5 cellular contexts compared by ENCODE assay signal in the genomic region with DNA sequence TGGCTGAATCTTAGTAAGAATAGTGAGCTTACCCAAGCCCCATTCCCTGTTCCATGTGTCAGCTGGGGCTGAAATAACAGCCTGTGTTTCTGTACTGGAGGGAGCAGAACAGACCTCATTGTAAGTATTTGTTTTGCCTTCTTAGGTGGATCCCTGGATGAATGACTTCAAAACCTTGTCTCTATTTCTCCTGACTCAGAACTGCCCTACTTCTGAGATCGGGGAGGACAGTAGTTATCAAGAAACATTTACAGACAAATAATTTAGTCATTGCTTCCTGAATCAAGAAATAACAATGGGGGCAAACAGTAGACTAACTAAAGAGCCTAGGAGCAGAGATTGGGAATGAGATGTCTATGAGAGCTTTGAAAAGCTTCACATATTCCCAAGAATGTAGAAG.
"Had no signal": no experiment of that assay in that cellular context is flagged by ENCODE, and none has a peak within 500 bp of the region (broad histone marks: within the 10 kb centered on the region; RNA-seq: fewer than 3 reads in every experiment).

No MANE protein-coding gene starts in this region.

- DNase-seq: H9, HCEC 1CT, IMR-90 had no signal

- ATAC-seq: GM23338, K562 had no signal

- H3K4me3 ChIP-seq: GM23338, K562 had no signal
